ENCODE assay signal across 1 cellular context in genomic region chr1:173134800-173135199, GRCh38.
TF ChIP-seq lines count a peak whose summit lies in the region.

No MANE protein-coding gene starts in this region.

TF ChIP-seq in H1, 55 proteins besides CTCF, POLR2A, EP300 and RAD21:
- TF ChIP-seq SP1 (IDR thresholded peaks at IDR 0.05; ENCODE audit: low read depth, low read length) (no peak), ATF3 (IDR thresholded peaks at IDR 0.05; ENCODE audit: insufficient read depth, low read depth, low read length) (no peak), NANOG (IDR thresholded peaks at IDR 0.05; ENCODE audit: insufficient read depth, low read depth, low read length, poor library complexity, severe bottlenecking) (no peak), RFX5 (IDR thresholded peaks at IDR 0.05; ENCODE audit: borderline replicate concordance, low read depth, low read length) (no peak), NRF1 (IDR thresholded peaks at IDR 0.05; ENCODE audit: low read depth, low read length) (no peak), KDM1A (IDR thresholded peaks at IDR 0.05; ENCODE audit: borderline replicate concordance, low read length) (no peak), SP4 (IDR thresholded peaks at IDR 0.05; ENCODE audit: low read length) (no peak)
